In the genomic region with DNA sequence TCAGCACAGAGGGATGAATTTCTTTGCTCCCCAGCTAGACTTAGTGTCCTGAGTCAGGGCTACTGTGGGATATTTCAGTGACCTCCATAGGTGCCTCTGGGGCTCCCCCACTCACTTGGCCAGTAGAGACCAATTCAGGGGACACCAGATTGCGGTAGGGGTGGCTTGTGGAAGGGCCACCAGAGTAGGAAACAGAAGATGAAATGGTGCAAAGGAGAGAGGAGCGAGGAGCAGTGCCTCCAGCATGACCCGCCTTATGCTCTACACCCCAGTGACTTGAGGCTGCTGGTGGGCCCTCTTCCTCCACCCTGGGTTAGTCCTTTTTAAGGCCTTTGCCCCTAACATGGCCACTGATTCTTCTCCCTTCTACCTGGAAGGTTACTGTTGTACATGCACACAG, we compare ENCODE assay signal across 8 cellular contexts. TPM values are rescaled to one million over a fixed set of nuclear protein-coding genes. Genes with fewer than 3 reads are reported as not detected.
DNase-seq lines count a peak whose midpoint lies in the region; ATAC-seq, FAIRE-seq and TF ChIP-seq lines count a peak whose summit lies in the region.

No MANE protein-coding gene starts in this region.

- H4K8ac ChIP-seq in H1 (ENCODE audit: extremely low read depth, insufficient read depth, low read length) (no peak overlapping the region), trophoblast cell (ENCODE audit: low read depth, low read length) (peak overlapping the region; percentile 0)

- POLR2A ChIA-PET in Caco-2 (lab: Charles Lee), result interaction anchor here (2.2 kb wide), 1 partner anchor 15 kb away, joined by 10 read pairs; the partner anchor contains the start of gene ISG20
- POLR2A ChIA-PET in H1 (lab: Charles Lee; ENCODE audit: partially characterized antibody), result interaction anchor here (0.6 to 5.1 kb wide), 8 partner anchors 10 to 1395 kb away, joined by 3 to 52 read pairs (median 6); partner anchors contain the start of genes ISG20, MRPL46 and MRPS11

- H3K4ac ChIP-seq in H1 (replicated peaks; ENCODE audit: insufficient read length, low read depth, low read length) (no peak overlapping the region), trophoblast cell (ENCODE audit: low read depth, low read length) (peak overlapping the region; percentile 49)

- H3K4me1 Mint-ChIP-seq in Caco-2 (ENCODE audit: low read depth, unreplicated experiment), result peaks cover 24% of the 10 kb centered on the region

- H3K56ac ChIP-seq in H1 (replicated peaks; ENCODE audit: insufficient read length, low read depth, low read length), result no peak overlapping the region

- no peak overlapping the region for H2BK5ac ChIP-seq in H1 (ENCODE audit: low read depth, low read length)
- no peak overlapping the region for H2BK5ac ChIP-seq in trophoblast cell (ENCODE audit: low read depth, low read length, poor library complexity)

- H3K4me1 ChIP-seq in Caco-2 (peaks cover 7% of the 10 kb centered on the region; the same call in 1 of the 2 replicates), OCI-LY1 (ENCODE audit: insufficient read depth, low read length, severe bottlenecking) (peaks cover 54% of the 10 kb centered on the region), H1 (replicated peaks in 1 of 4; ENCODE audit: control insufficient read depth in 3 of 4, insufficient read depth in 4 of 4, low read length in 3 of 4) (peaks cover 14 to 27% (median 16%) of the 10 kb centered on the region in 4 experiments), trophoblast cell (ENCODE audit: control insufficient read depth in 1 of 2, insufficient read depth in 2 of 2, low read length in 2 of 2) (peaks cover 11 to 16% of the 10 kb centered on the region in 2 experiments)

- H3K14ac ChIP-seq in H1 (ENCODE audit: insufficient read length), result no peak overlapping the region
- no peak overlapping the region for H3K14ac ChIP-seq in trophoblast cell (ENCODE audit: low read length)

- H3K4me3 Mint-ChIP-seq in Caco-2 (ENCODE audit: unreplicated experiment), result peak overlapping the region; percentile 91

- H3K4me2 ChIP-seq in OCI-LY1 (ENCODE audit: low read length) (peak overlapping the region; percentile 95), H1 (ENCODE audit: insufficient read depth in 1 of 2, low read depth in 2 of 2, low read length in 2 of 2) (peak overlapping the region; percentile 85 to 93), trophoblast cell (ENCODE audit: low read length) (peak overlapping the region; percentile 65)

- WGBS in H1 (ENCODE audit: extremely low coverage in 1 of 2, insufficient coverage in 1 of 2, insufficient read length in 1 of 2, insufficient replicate concordance in 2 of 2, low coverage in 1 of 2, low lambda C conversion rate in 2 of 2, missing lambda C conversion rate in 1 of 2), 2 experiments, result 88% methylated on average over 3 of the region's 3 CpGs; no CpG with 5 or more reads in 1 of the 2 experiments
- WGBS in trophoblast cell (ENCODE audit: extremely low coverage, insufficient coverage, insufficient read length), result no CpG with 5 or more reads among the region's 3 CpGs

- H2AK5ac ChIP-seq in H1 (ENCODE audit: low read depth, low read length) (no peak overlapping the region), trophoblast cell (ENCODE audit: low read length) (no peak overlapping the region)

- no peak for TF ChIP-seq EP300 in H1 (IDR thresholded peaks at IDR 0.05; ENCODE audit: borderline replicate concordance in 1 of 2, low read depth in 2 of 2, low read length in 2 of 2)

- H2BK20ac ChIP-seq in H1 (ENCODE audit: low read length), result no peak overlapping the region

- intact Hi-C loops in Caco-2 (cut with micrococcal nuclease; ENCODE audit: unreplicated experiment), result loop anchor here (1.0 kb wide), 1 partner anchor 32 kb away; no protein-coding TSS in a partner anchor

- H2BK15ac ChIP-seq in H1 (ENCODE audit: low read length), result no peak overlapping the region

- no peak overlapping the region for H3K18ac ChIP-seq in H1 (ENCODE audit: extremely low read depth, low read length)
- H3K18ac ChIP-seq in trophoblast cell (ENCODE audit: low read length), result no peak overlapping the region

- H2BK12ac ChIP-seq in H1 (ENCODE audit: low read depth, low read length) (no peak overlapping the region), trophoblast cell (ENCODE audit: low read length) (no peak overlapping the region)

- no peaks in the 10 kb centered on the region for H3K9me2 ChIP-seq in OCI-LY1 (ENCODE audit: low read depth, low read length)

- no peaks in the 10 kb centered on the region for H3K27me3 Mint-ChIP-seq in Caco-2 (ENCODE audit: insufficient read depth, unreplicated experiment)

- H3K79me1 ChIP-seq in H1 (ENCODE audit: low read depth, low read length) (peaks cover 14% of the 10 kb centered on the region; the same call in 1 of the 2 replicates), trophoblast cell (ENCODE audit: low read length) (peaks cover 14% of the 10 kb centered on the region)

- H3K9me3 ChIP-seq in Caco-2, result no peaks in the 10 kb centered on the region
- no peaks in the 10 kb centered on the region for H3K9me3 ChIP-seq in OCI-LY1 (ENCODE audit: low read length)
- H3K9me3 ChIP-seq in H1 (ENCODE audit: insufficient read depth in 2 of 2, low read depth in 1 of 2, low read length in 1 of 2), result no peaks in the 10 kb centered on the region
- H3K9me3 ChIP-seq in trophoblast cell (ENCODE audit: insufficient read depth, low read depth, low read length), result peaks cover 2% of the 10 kb centered on the region

- H4K20me1 ChIP-seq in OCI-LY1 (ENCODE audit: insufficient read depth, low read length) (no peaks in the 10 kb centered on the region), H1 (replicated peaks in 1 of 2; ENCODE audit: control insufficient read depth in 1 of 2, insufficient read depth in 2 of 2, low read length in 2 of 2) (peaks cover 54 to 55% of the 10 kb centered on the region in 2 experiments)

- H3K4me3 ChIP-seq in Caco-2 (ENCODE audit: low read depth, low read length) (no peak overlapping the region), OCI-LY1 (ENCODE audit: low read depth, low read length, poor library complexity, severe bottlenecking) (peak overlapping the region; percentile 97), H1 (ENCODE audit: extremely low read depth in 1 of 4, insufficient read depth in 2 of 4, low read depth in 3 of 4, low read length in 4 of 4) (peak overlapping the region; percentile 16 to 98 (median 88); a peak in 6 of 8 replicates), trophoblast cell (ENCODE audit: low read depth, low read length) (no peak overlapping the region)

- H3K9ac ChIP-seq in OCI-LY1 (ENCODE audit: low read length) (peak overlapping the region; percentile 98; the same call in 1 of the 2 replicates), H1 (replicated peaks in 1 of 4; ENCODE audit: extremely low read depth in 1 of 4, low read depth in 3 of 4, low read length in 3 of 4) (peak overlapping the region in 2 of 4 experiments; percentile 22 to 62; a peak in 2 of 7 replicates), trophoblast cell (ENCODE audit: low read length) (no peak overlapping the region)

- H3K36me3 Mint-ChIP-seq in Caco-2 (ENCODE audit: insufficient read depth, unreplicated experiment), result peaks cover 52% of the 10 kb centered on the region

- H4K91ac ChIP-seq in H1 (replicated peaks; ENCODE audit: insufficient read length, low read length) (no peak overlapping the region), trophoblast cell (ENCODE audit: low read depth, low read length) (peak overlapping the region; percentile 45)

- H3K79me2 ChIP-seq in OCI-LY1 (ENCODE audit: insufficient read depth, low read length), result peaks cover 43% of the 10 kb centered on the region
- peaks cover 63 to 75% of the 10 kb centered on the region in 2 experiments for H3K79me2 ChIP-seq in H1 (ENCODE audit: control insufficient read depth in 1 of 2, insufficient read depth in 2 of 2, low read length in 2 of 2)
- H3K79me2 ChIP-seq in trophoblast cell (ENCODE audit: control insufficient read depth, insufficient read depth, low read length, poor library complexity), result peaks cover 34% of the 10 kb centered on the region

- CTCF ChIA-PET in Caco-2 (lab: Charles Lee) (interaction anchor here (1.5 to 2.1 kb wide), 2 partner anchors 15 to 41 kb away, joined by 6 to 26 read pairs; partner anchors contain the start of gene ISG20), H1 (lab: Charles Lee; ENCODE audit: partially characterized antibody) (interaction anchor here (0.7 to 2.1 kb wide), 11 partner anchors 9 to 240 kb away, joined by 3 to 11 read pairs (median 4); no protein-coding TSS in a partner anchor)

- H2BK120ac ChIP-seq in H1 (replicated peaks; ENCODE audit: low read depth, low read length) (no peak overlapping the region), trophoblast cell (ENCODE audit: insufficient read depth, low read length, poor library complexity) (no peak overlapping the region)

- peak overlapping the region; percentile 71 for H3K27ac Mint-ChIP-seq in Caco-2 (ENCODE audit: unreplicated experiment)

- H3K23ac ChIP-seq in H1 (ENCODE audit: insufficient read length) (no peak overlapping the region), trophoblast cell (ENCODE audit: low read length) (no peak overlapping the region)

- H3K27ac ChIP-seq in OCI-LY1 (ENCODE audit: low read depth, low read length, poor library complexity, severe bottlenecking) (peak overlapping the region; percentile 85), H1 (ENCODE audit: low read depth, low read length) (no peak overlapping the region), trophoblast cell (ENCODE audit: low read depth, low read length) (no peak overlapping the region)

- FAIRE-seq in H1 (lab: Jason Lieb, UNC), result no peak

- no peak for TF ChIP-seq POLR2A in H1 (IDR thresholded peaks at IDR 0.05; ENCODE audit: control extremely low read depth in 1 of 2, low read depth in 2 of 2, low read length in 2 of 2)

- H3K9me3 Mint-ChIP-seq in Caco-2 (ENCODE audit: unreplicated experiment), result no peaks in the 10 kb centered on the region

- no peaks in the 10 kb centered on the region for H3F3A ChIP-seq in OCI-LY1 (ENCODE audit: insufficient read depth, low read length)

- H3K36me3 ChIP-seq in Caco-2 (ENCODE audit: control insufficient read depth, insufficient read depth, low read length) (no peaks in the 10 kb centered on the region; the same call in 1 of the 2 replicates), OCI-LY1 (ENCODE audit: insufficient read depth, low read length) (peaks cover 36% of the 10 kb centered on the region), H1 (ENCODE audit: control insufficient read depth in 2 of 4, insufficient read depth in 4 of 4, low read length in 3 of 4) (peaks cover 23 to 45% (median 34%) of the 10 kb centered on the region in 4 experiments), trophoblast cell (ENCODE audit: control insufficient read depth in 1 of 2, insufficient read depth in 2 of 2, low read length in 2 of 2) (peaks cover 30 to 42% of the 10 kb centered on the region in 2 experiments)

- H3K23me2 ChIP-seq in H1 (ENCODE audit: low read depth, low read length), result peaks cover 19% of the 10 kb centered on the region

- TF ChIP-seq CTCF in Caco-2 (IDR thresholded peaks at IDR 0.05; ENCODE audit: insufficient read depth in 1 of 2, low read depth in 1 of 2, low read length in 1 of 2, severe bottlenecking in 1 of 2, unreplicated experiment in 1 of 2), result no peak
- TF ChIP-seq CTCF in OCI-LY1 (IDR thresholded peaks at IDR 0.05; ENCODE audit: low read length), result no peak
- no peak for TF ChIP-seq CTCF in H1 (IDR thresholded peaks at IDR 0.05; ENCODE audit: control extremely low read depth in 1 of 3, insufficient read depth in 1 of 3, low read depth in 1 of 3, low read length in 3 of 3)

- H2AFZ ChIP-seq in OCI-LY1 (ENCODE audit: low read length) (no peak overlapping the region), H1 (ENCODE audit: low read length) (no peak overlapping the region), trophoblast cell (ENCODE audit: insufficient read depth, low read length, poor library complexity) (no peak overlapping the region)

- H4K5ac ChIP-seq in H1 (ENCODE audit: insufficient read length, low read depth, low read length), result no peak overlapping the region

- DNase-seq in Caco-2, result no peak
- DNase-seq in H1 (ENCODE audit: low read depth in 1 of 2, low spot score in 2 of 2), result no peak
- DNase-seq in trophoblast cell, result no peak
- DNase-seq in CD1c-positive myeloid dendritic cell (ENCODE audit: extremely low spot score), result no peak
- no peak for DNase-seq in islet precursor cell

- no peak overlapping the region for H4K12ac ChIP-seq in trophoblast cell (ENCODE audit: low read depth, low read length)

- no peak for ATAC-seq in GM21723 (IDR thresholded peaks at IDR 0.05; ENCODE audit: unreplicated experiment)
- no peak for ATAC-seq in GM18870 (IDR thresholded peaks at IDR 0.05; ENCODE audit: unreplicated experiment)

- H3K27me3 ChIP-seq in Caco-2 (replicated peaks; ENCODE audit: control insufficient read depth, insufficient read depth, low read length), result no peaks in the 10 kb centered on the region
- no peaks in the 10 kb centered on the region for H3K27me3 ChIP-seq in OCI-LY1 (ENCODE audit: insufficient read depth, low read length)
- H3K27me3 ChIP-seq in H1 (replicated peaks in 1 of 4; ENCODE audit: control insufficient read depth in 3 of 4, extremely low read depth in 1 of 4, insufficient read depth in 3 of 4, low read length in 3 of 4), result no peaks in the 10 kb centered on the region
- no peaks in the 10 kb centered on the region for H3K27me3 ChIP-seq in trophoblast cell (ENCODE audit: insufficient read depth, low read length)

- no TSS peak for BruUV-seq in Caco-2 (replicated peaks; lab: Mats Ljungman, UMichigan)

- no peak for TF ChIP-seq RAD21 in H1 (IDR thresholded peaks at IDR 0.05 in 1 of 2, conservative IDR thresholded peaks at IDR 0.05 in 1 of 2; ENCODE audit: low read depth in 2 of 2, low read length in 2 of 2)

RNA-seq across cellular contexts. Expression of gene AEN, which starts 2.5 kb away (rescaled TPM):
- total RNA-seq in Caco-2 (2022), result 28.7 and 33.2 TPM in 2 replicates
- 122 and 125 TPM in 2 replicates for total RNA-seq in H1 (2021; fragmentation: NEBNext Ultra II Directional; extraction: Animal tissue kit (Norgen Biotek cat#: 25700))
- 112 and 167 TPM in 2 replicates for polyA plus RNA-seq in H1 (2011; rRNA removed)
- polyA plus RNA-seq in H1 (2011; cell fraction: cytosol; rRNA removed), result 150 TPM
- polyA plus RNA-seq in H1 (2011; cell fraction: nucleus; rRNA removed), result 209 TPM
- polyA plus RNA-seq in H1 (2012, experiment 1 of 2), result 89.9 to 128 TPM (median 107 TPM) in 4 replicates
- polyA plus RNA-seq in H1 (2012, experiment 2 of 2), result 126 TPM
- polyA plus RNA-seq in H1 (2013, experiment 1 of 2), result 61.5 TPM
- polyA plus RNA-seq in H1 (2013, experiment 2 of 2), result 61.2 TPM
- polyA minus RNA-seq in H1 (2011; rRNA and poly(A)+ RNA removed), result 157 and 180 TPM in 2 replicates
- 130 TPM for polyA minus RNA-seq in H1 (2011; cell fraction: cytosol; rRNA and poly(A)+ RNA removed)
- polyA minus RNA-seq in H1 (2011; cell fraction: nucleus; rRNA and poly(A)+ RNA removed), result 229 TPM
- 53.2 and 56.0 TPM in 2 replicates for polyA plus RNA-seq in trophoblast cell (2013)

RNA-seq across cellular contexts. Expression of gene ISG20, which starts 15.2 kb away (rescaled TPM):
- 6.4 and 7.7 TPM in 2 replicates for total RNA-seq in Caco-2 (2022)
- total RNA-seq in H1 (2021; fragmentation: NEBNext Ultra II Directional; extraction: Animal tissue kit (Norgen Biotek cat#: 25700)), result 2.9 and 4.0 TPM in 2 replicates
- polyA plus RNA-seq in H1 (2011; rRNA removed), result 5.0 and 5.2 TPM in 2 replicates
- 5.5 TPM for polyA plus RNA-seq in H1 (2011; cell fraction: cytosol; rRNA removed)
- 6.6 TPM for polyA plus RNA-seq in H1 (2011; cell fraction: nucleus; rRNA removed)
- polyA plus RNA-seq in H1 (2012, experiment 1 of 2), result 2.5 to 5.7 TPM (median 4.1 TPM) in 4 replicates
- polyA plus RNA-seq in H1 (2012, experiment 2 of 2), result 3.0 TPM
- polyA plus RNA-seq in H1 (2013, experiment 1 of 2), result 3.1 TPM
- polyA plus RNA-seq in H1 (2013, experiment 2 of 2), result 2.1 TPM
- 1.8 and 2.0 TPM in 2 replicates for polyA minus RNA-seq in H1 (2011; rRNA and poly(A)+ RNA removed)
- polyA minus RNA-seq in H1 (2011; cell fraction: cytosol; rRNA and poly(A)+ RNA removed), result 0.81 TPM
- 3.0 TPM for polyA minus RNA-seq in H1 (2011; cell fraction: nucleus; rRNA and poly(A)+ RNA removed)
- polyA plus RNA-seq in trophoblast cell (2013), result 5.7 and 6.2 TPM in 2 replicates

Comparison
In these comparisons a context has a peak if more than half of its experiments do, and no peak if none do; other contexts are left out.
1. H3K4me3 ChIP-seq: peak in OCI-LY1 (single experiment) and H1 (4 of 4); none in Caco-2 (single experiment) and trophoblast cell (single experiment).
2. Peak in every context shown above with its lines, with median percentiles within 50 percentile points of each other: H3K4me2 ChIP-seq.